ENCODE assay signal across 20 cellular contexts in the genomic region with DNA sequence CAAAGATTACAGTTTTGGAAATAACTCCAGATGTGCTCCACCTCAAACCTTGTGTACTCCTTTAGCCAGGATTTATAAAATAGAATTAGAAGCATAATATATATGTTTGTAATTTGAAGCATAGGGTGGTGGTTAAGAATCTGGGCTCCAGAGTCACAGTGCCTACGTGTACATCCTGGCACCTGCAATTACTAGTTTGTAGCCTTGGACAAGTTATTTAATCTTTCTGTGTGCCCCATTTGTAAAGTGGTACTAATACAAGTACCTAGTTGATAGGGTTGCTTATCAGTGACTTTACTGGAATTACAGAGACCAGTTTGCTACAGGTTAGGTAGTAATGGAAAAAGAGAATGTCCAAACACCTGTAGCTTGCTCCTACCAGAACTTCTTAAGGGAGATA.
"Had no signal": no experiment of that assay in that cellular context is flagged by ENCODE, and none has a peak within 500 bp of the region (broad histone marks: within the 10 kb centered on the region; RNA-seq: fewer than 3 reads in every experiment).

No MANE protein-coding gene starts in this region.

- H3K27ac Mint-ChIP-seq: activated T-helper 1 cell treated with anti-CD3 and anti-CD28 coated beads, Interleukin-12 subunit alpha, Interleukin-12 subunit beta, Interleukin-2, Interleukin-4 antibody, amounts not matched to agents 30 ng/mL and 10 ng/mL and 1 ng/mL, durations not matched to agents 14 hours and 24 hours and 36 hours; neural progenitor cell; T-helper 2 cell treated with Interferon-gamma antibody and Interleukin-4, amounts not matched to agents 5 μg/mL and 100 μg/mL, for 36 hours had no signal

- H3K4me3 ChIP-seq: left ventricle myocardium inferior, neural progenitor cell, pancreas, spleen, tibial nerve had no signal

- H3K36me3 ChIP-seq: left ventricle myocardium inferior, neural progenitor cell, pancreas, spleen, tibial nerve had no signal

- H3K4me3 Mint-ChIP-seq: activated B cell treated with CpG ODN at 0.5 μM for 24 hours; activated CD4-positive, alpha-beta T cell treated with anti-CD3 and anti-CD28 coated beads, Interleukin-2, amount 10 ng/mL, durations not matched to agents 24 days and 14 days; activated naive CD8-positive, alpha-beta T cell treated with anti-CD3 and anti-CD28 coated beads, Interleukin-2, amount 50 U/mL, for 24 hours; activated T-helper 1 cell treated with anti-CD3 and anti-CD28 coated beads, Interleukin-12 subunit alpha, Interleukin-12 subunit beta, Interleukin-2, Interleukin-4 antibody, amounts not matched to agents 30 ng/mL and 10 ng/mL and 1 ng/mL, durations not matched to agents 14 hours and 24 hours and 36 hours; immature natural killer cell; neural progenitor cell; T-helper 2 cell treated with Interferon-gamma antibody and Interleukin-4, amounts not matched to agents 5 μg/mL and 100 μg/mL, for 36 hours had no signal

- H3K9me3 Mint-ChIP-seq: activated B cell treated with CpG ODN at 0.5 μM for 24 hours; activated CD4-positive, alpha-beta T cell treated with anti-CD3 and anti-CD28 coated beads, Interleukin-2, amount 10 ng/mL, durations not matched to agents 24 days and 14 days; activated naive CD8-positive, alpha-beta T cell treated with anti-CD3 and anti-CD28 coated beads, Interleukin-2, amount 50 U/mL, for 24 hours; activated T-helper 1 cell treated with anti-CD3 and anti-CD28 coated beads, Interleukin-12 subunit alpha, Interleukin-12 subunit beta, Interleukin-2, Interleukin-4 antibody, amounts not matched to agents 30 ng/mL and 10 ng/mL and 1 ng/mL, durations not matched to agents 14 hours and 24 hours and 36 hours; immature natural killer cell; T-helper 2 cell treated with Interferon-gamma antibody and Interleukin-4, amounts not matched to agents 5 μg/mL and 100 μg/mL, for 36 hours had no signal

- ATAC-seq: activated naive CD8-positive, alpha-beta T cell treated with anti-CD3 and anti-CD28 coated beads, Interleukin-2, amount 50 U/mL, for 24 hours; pancreas; sciatic nerve had no signal

- H3K36me3 Mint-ChIP-seq: immature natural killer cell had no signal

- H3K9me3 ChIP-seq: left ventricle myocardium inferior, pancreas, spleen, tibial nerve had no signal

- H3K27me3 ChIP-seq: neural progenitor cell, pancreas, spleen, tibial nerve had no signal

- H3K27ac ChIP-seq: left ventricle myocardium inferior, neural progenitor cell, tibial nerve had no signal

- H3K27me3 Mint-ChIP-seq: activated B cell treated with CpG ODN at 0.5 μM for 24 hours; activated CD4-positive, alpha-beta T cell treated with anti-CD3 and anti-CD28 coated beads, Interleukin-2, amount 10 ng/mL, durations not matched to agents 24 days and 14 days; activated naive CD8-positive, alpha-beta T cell treated with anti-CD3 and anti-CD28 coated beads, Interleukin-2, amount 50 U/mL, for 24 hours had no signal

- DNase-seq: activated B cell treated with CpG ODN at 0.5 μM for 24 hours; activated CD4-positive, alpha-beta T cell treated with anti-CD3 and anti-CD28 coated beads, Interleukin-2, amount 10 ng/mL, durations not matched to agents 24 days and 14 days; activated CD8-positive, alpha-beta memory T cell treated with anti-CD3 and anti-CD28 coated beads, Interleukin-2, amount 50 U/mL, for 4 hours; activated naive CD8-positive, alpha-beta T cell treated with anti-CD3 and anti-CD28 coated beads, Interleukin-2, amount 50 U/mL, for 24 hours; aorta; dermis blood vessel endothelial cell; effector memory CD4-positive, alpha-beta T cell; immature natural killer cell; kidney glomerular epithelial cell; left ventricle myocardium inferior; mammary epithelial cell; pancreas; spleen; stimulated activated CD4-positive, alpha-beta T cell treated with anti-CD3 and anti-CD28 coated beads, Interleukin-4, amount 100 ng/mL, for 4 hours; stimulated activated naive CD4-positive, alpha-beta T cell had no signal
